In the genomic region with DNA sequence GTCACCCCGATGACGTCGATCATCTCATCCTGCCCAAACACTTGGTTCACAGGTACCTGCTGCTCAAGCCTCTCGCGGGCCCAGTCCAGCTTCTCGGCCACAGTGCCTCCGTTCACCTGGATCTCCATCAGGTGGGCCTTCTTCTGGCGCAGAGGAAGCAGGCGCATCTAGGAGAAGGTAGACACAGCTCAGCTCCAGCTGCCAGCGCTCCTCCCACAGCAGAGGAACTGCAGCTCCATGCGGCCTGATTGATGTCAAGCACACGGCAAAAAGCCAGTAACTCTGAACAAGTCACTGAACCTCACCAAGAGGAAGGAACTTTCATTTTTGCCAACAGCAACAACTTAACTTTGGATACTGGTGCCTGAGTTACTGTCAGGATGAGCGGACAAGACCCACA, we compare ENCODE assay signal across 10 cellular contexts. TPM values are rescaled to one million over a fixed set of nuclear protein-coding genes. Genes with fewer than 3 reads are reported as not detected.
DNase-seq lines count a peak whose midpoint lies in the region; ATAC-seq, FAIRE-seq and TF ChIP-seq lines count a peak whose summit lies in the region.
"Had no signal": no experiment of that assay in that cellular context is flagged by ENCODE, and none has a peak within 500 bp of the region (broad histone marks: within the 10 kb centered on the region; RNA-seq: fewer than 3 reads in every experiment).

No MANE protein-coding gene starts in this region.

- CTCF ChIA-PET in activated CD8-positive, alpha-beta T cell treated with anti-CD3 and anti-CD28 coated beads for 36 hours (lab: Charles Lee), result interaction anchor here (0.9 to 6.6 kb wide), 9 partner anchors 9 to 186 kb away, joined by 3 to 48 read pairs (median 7); a partner anchor contains a TSS

- TF ChIP-seq CTCF in activated CD8-positive, alpha-beta T cell treated with anti-CD3 and anti-CD28 coated beads for 36 hours (IDR thresholded peaks at IDR 0.05), result no peak
- TF ChIP-seq CTCF in gastroesophageal sphincter (IDR thresholded peaks at IDR 0.05) (no peak), kidney (IDR thresholded peaks at IDR 0.05; ENCODE audit: borderline replicate concordance, extremely low read depth, insufficient read depth) (no peak)

- no peak for FAIRE-seq in kidney (lab: Jason Lieb, UNC)

- H3K27me3 ChIP-seq in gastroesophageal sphincter, result no peaks in the 10 kb centered on the region

- no peaks in the 10 kb centered on the region for H3K9me3 ChIP-seq in gastroesophageal sphincter
- H3K9me3 ChIP-seq in kidney (ENCODE audit: control insufficient read depth in 1 of 2, low read length in 2 of 2), result no peaks in the 10 kb centered on the region

- peaks cover 58% of the 10 kb centered on the region for H3K4me1 Mint-ChIP-seq in activated T-cell treated with anti-CD3 and anti-CD28 coated beads, Interleukin-2, amount 50 U/mL, for 72 hours (ENCODE audit: low read depth)
- peaks cover 47% of the 10 kb centered on the region for H3K4me1 Mint-ChIP-seq in activated CD8-positive, alpha-beta T cell treated with anti-CD3 and anti-CD28 coated beads for 36 hours (ENCODE audit: low read depth)
- H3K4me1 Mint-ChIP-seq in stimulated activated naive CD8-positive, alpha-beta T cell treated with anti-CD3 and anti-CD28 coated beads, Interleukin-15, amount 100 ng/mL, for 72 hours, result peaks cover 87% of the 10 kb centered on the region

- no peak for TF ChIP-seq EP300 in gastroesophageal sphincter (IDR thresholded peaks at IDR 0.05)

- TF ChIP-seq POLR2A in gastroesophageal sphincter (IDR thresholded peaks at IDR 0.05), result no peak

- H3K27me3 Mint-ChIP-seq in activated T-cell treated with anti-CD3 and anti-CD28 coated beads, Interleukin-2, amount 50 U/mL, for 72 hours (ENCODE audit: low read depth), result no peaks in the 10 kb centered on the region
- no peaks in the 10 kb centered on the region for H3K27me3 Mint-ChIP-seq in activated CD8-positive, alpha-beta T cell treated with anti-CD3 and anti-CD28 coated beads for 36 hours
- no peaks in the 10 kb centered on the region for H3K27me3 Mint-ChIP-seq in stimulated activated naive CD8-positive, alpha-beta T cell treated with anti-CD3 and anti-CD28 coated beads, Interleukin-15, amount 100 ng/mL, for 72 hours

- peaks cover 37 to 57% of the 10 kb centered on the region in 2 donors for H3K36me3 Mint-ChIP-seq in activated T-cell treated with anti-CD3 and anti-CD28 coated beads, Interleukin-2, amount 50 U/mL, for 72 hours (ENCODE audit: insufficient read depth in 2 of 2)
- peaks cover 82% of the 10 kb centered on the region for H3K36me3 Mint-ChIP-seq in activated CD8-positive, alpha-beta T cell treated with anti-CD3 and anti-CD28 coated beads for 36 hours (ENCODE audit: low read depth)

- H3K27ac ChIP-seq in gastroesophageal sphincter (peak overlapping the region in 3 of 4 donors; percentile 43 to 98 (median 96)), kidney (ENCODE audit: low read depth in 2 of 2, low read length in 2 of 2) (no peak overlapping the region)

- peak overlapping the region; percentile 99 to 100 for H3K4me3 Mint-ChIP-seq in activated T-cell treated with anti-CD3 and anti-CD28 coated beads, Interleukin-2, amount 50 U/mL, for 72 hours
- H3K4me3 Mint-ChIP-seq in activated CD8-positive, alpha-beta T cell treated with anti-CD3 and anti-CD28 coated beads for 36 hours, result peak overlapping the region; percentile 99
- peak overlapping the region; percentile 98 to 99 for H3K4me3 Mint-ChIP-seq in stimulated activated naive CD8-positive, alpha-beta T cell treated with anti-CD3 and anti-CD28 coated beads, Interleukin-15, amount 100 ng/mL, for 72 hours

- no peak overlapping the region for H3K4me3 ChIP-seq in gastroesophageal sphincter
- no peak overlapping the region for H3K4me3 ChIP-seq in kidney (ENCODE audit: low read length in 2 of 2)

- DNase-seq in activated T-cell treated with anti-CD3 and anti-CD28 coated beads, Interleukin-2, amount 50 U/mL, for 72 hours, result no peak
- DNase-seq in activated T-cell treated with anti-CD3 and anti-CD28 coated beads, Interleukin-2, amount 50 U/mL, for 1 hour, result no peak
- DNase-seq in activated CD8-positive, alpha-beta T cell treated with anti-CD3 and anti-CD28 coated beads for 36 hours, result no peak
- DNase-seq in stimulated activated naive CD8-positive, alpha-beta T cell treated with anti-CD3 and anti-CD28 coated beads, Interleukin-15, amount 100 ng/mL, for 72 hours, result no peak
- DNase-seq in kidney (no peak), NOMO-1 (lab: John Stamatoyannopoulos, UW; ENCODE audit: unreplicated experiment in 2 of 2) (no peak)
- DNase-seq: CD8-positive, alpha-beta T cell; kidney glomerular epithelial cell had no signal

- H3K36me3 ChIP-seq in gastroesophageal sphincter (peaks cover 3 to 71% of the 10 kb centered on the region in 2 donors), kidney (ENCODE audit: control insufficient read depth in 1 of 2, insufficient read depth in 2 of 2, low read length in 2 of 2) (peaks cover 48 to 70% of the 10 kb centered on the region in 2 donors)

- H3K9ac ChIP-seq in kidney (ENCODE audit: low read length in 2 of 2), result peak overlapping the region in 1 of 2 donors; percentile 99

- peaks cover 0 to 62% (median 31%) of the 10 kb centered on the region in 3 donors for H3K4me1 ChIP-seq in gastroesophageal sphincter
- H3K4me1 ChIP-seq in kidney (ENCODE audit: control insufficient read depth in 1 of 2, insufficient read depth in 1 of 2, low read depth in 1 of 2, low read length in 2 of 2), result peaks cover 20 to 37% of the 10 kb centered on the region in 2 donors

- peak overlapping the region; percentile 72 for H3K27ac Mint-ChIP-seq in activated T-cell treated with anti-CD3 and anti-CD28 coated beads, Interleukin-2, amount 50 U/mL, for 72 hours
- H3K27ac Mint-ChIP-seq in activated CD8-positive, alpha-beta T cell treated with anti-CD3 and anti-CD28 coated beads for 36 hours, result peak overlapping the region; percentile 100
- peak overlapping the region in 1 of 2 donors; percentile 99 for H3K27ac Mint-ChIP-seq in stimulated activated naive CD8-positive, alpha-beta T cell treated with anti-CD3 and anti-CD28 coated beads, Interleukin-15, amount 100 ng/mL, for 72 hours

- 60 to 67% methylated on average over 1 to 2 of the region's 13 CpGs for WGBS in gastroesophageal sphincter (ENCODE audit: low coverage in 1 of 2), 2 donors

- intact Hi-C loops in activated CD8-positive, alpha-beta T cell treated with anti-CD3 and anti-CD28 coated beads for 36 hours (cut with micrococcal nuclease), result loop anchor here (5.0 kb wide), 1 partner anchor 207 kb away; a partner anchor contains a TSS
- intact Hi-C loops in kidney (cut with DNase I), result no loop called here

- no peak for ATAC-seq in activated T-cell treated with anti-CD3 and anti-CD28 coated beads, Interleukin-2, amount 50 U/mL, for 72 hours (replicated peaks in 1 of 2)
- no peak for ATAC-seq in activated CD8-positive, alpha-beta T cell treated with anti-CD3 and anti-CD28 coated beads for 36 hours
- no peak for ATAC-seq in gastroesophageal sphincter
- ATAC-seq in stimulated activated naive CD8-positive, alpha-beta T cell treated with anti-CD3 and anti-CD28 coated beads, Interleukin-15, amount 100 ng/mL, for 72 hours, result no peak
- no peak for ATAC-seq in HG03159 (IDR thresholded peaks at IDR 0.05; ENCODE audit: unreplicated experiment)
- ATAC-seq: CD8-positive, alpha-beta T cell had no signal

- POLR2A ChIA-PET in activated CD8-positive, alpha-beta T cell treated with anti-CD3 and anti-CD28 coated beads for 36 hours (lab: Charles Lee), result interaction anchor here (0.6 to 9.1 kb wide), 24 partner anchors 12 to 1362 kb away, joined by 3 to 211 read pairs (median 4); a partner anchor contains a TSS

- H3K9me3 Mint-ChIP-seq in activated T-cell treated with anti-CD3 and anti-CD28 coated beads, Interleukin-2, amount 50 U/mL, for 72 hours, result no peaks in the 10 kb centered on the region
- no peaks in the 10 kb centered on the region for H3K9me3 Mint-ChIP-seq in activated CD8-positive, alpha-beta T cell treated with anti-CD3 and anti-CD28 coated beads for 36 hours
- no peaks in the 10 kb centered on the region for H3K9me3 Mint-ChIP-seq in stimulated activated naive CD8-positive, alpha-beta T cell treated with anti-CD3 and anti-CD28 coated beads, Interleukin-15, amount 100 ng/mL, for 72 hours
- H3K9me3 Mint-ChIP-seq: CD8-positive, alpha-beta T cell had no signal

RNA-seq across cellular contexts. Expression of a gene that starts 4.0 kb away (rescaled TPM):
- 1,000 to 10,000 TPM; 3,380 to 3,455 TPM for total RNA-seq in activated T-cell treated with anti-CD3 and anti-CD28 coated beads, Interleukin-2, amount 50 U/mL, for 72 hours
- total RNA-seq in activated CD8-positive, alpha-beta T cell treated with anti-CD3 and anti-CD28 coated beads for 36 hours, result 1,000 to 10,000 TPM; 3,563 to 3,599 TPM
- total RNA-seq in gastroesophageal sphincter (1,000 to 10,000 TPM; 1,539 to 2,425 (median 1,793) TPM), kidney (1,862 TPM)
- 2,443 TPM for polyA plus RNA-seq in kidney (ENCODE audit: insufficient read depth, low read depth, low replicate concordance)

RNA-seq across cellular contexts. Expression of a gene that starts 34.4 kb away (rescaled TPM):
- total RNA-seq in activated T-cell treated with anti-CD3 and anti-CD28 coated beads, Interleukin-2, amount 50 U/mL, for 72 hours, result 1 to 10 TPM; 4.4 to 5.3 TPM
- total RNA-seq in activated CD8-positive, alpha-beta T cell treated with anti-CD3 and anti-CD28 coated beads for 36 hours, result 1 to 10 TPM; 2.4 to 3.8 TPM
- total RNA-seq in gastroesophageal sphincter (10 to 100 TPM; 13.3 to 34.2 (median 20.1) TPM), kidney (21.5 TPM)
- 43.0 TPM for polyA plus RNA-seq in kidney (ENCODE audit: insufficient read depth, low read depth, low replicate concordance)

Comparison
In these comparisons a context has a peak if more than half of its experiments do, and no peak if none do; other contexts are left out.
1. H3K27ac ChIP-seq: peak in gastroesophageal sphincter (3 of 4); none in kidney (0 of 2).
2. Peak in every context shown above with its lines, with median percentiles within 50 percentile points of each other: H3K4me3 Mint-ChIP-seq.